8 cellular contexts compared by ENCODE assay signal in genomic region chr1:46333300-46334029, GRCh38. TPM values are rescaled to one million over a fixed set of nuclear protein-coding genes. Genes with fewer than 3 reads are reported as not detected.
DNase-seq lines count a peak whose midpoint lies in the region; ATAC-seq and TF ChIP-seq lines count a peak whose summit lies in the region.

No MANE protein-coding gene starts in this region.

- H3K36me3 ChIP-seq in CD8-positive, alpha-beta T cell (ENCODE audit: insufficient read depth, low read length), result no peaks in the 10 kb centered on the region

- no peaks in the 10 kb centered on the region for H3K4me1 Mint-ChIP-seq in CD8-positive, alpha-beta T cell (ENCODE audit: low read depth)

- H3K27ac Mint-ChIP-seq in CD8-positive, alpha-beta T cell, result no peak overlapping the region

- no peak overlapping the region for H3K4me3 Mint-ChIP-seq in CD8-positive, alpha-beta T cell

- no peak for ATAC-seq in CD8-positive, alpha-beta T cell

- no peaks in the 10 kb centered on the region for H3K9me3 ChIP-seq in CD8-positive, alpha-beta T cell (ENCODE audit: low read length)

- POLR2A ChIA-PET in CD8-positive, alpha-beta T cell (lab: Charles Lee), result no interaction called here

- in situ Hi-C loops in astrocyte of the cerebellum (cut with HindIII; ENCODE audit: low sequenced_read_pairs), result no loop called here

- peak; percentile 40 for DNase-seq in NCI-H2227 (lab: John Stamatoyannopoulos, UW; ENCODE audit: unreplicated experiment)
- no peak for DNase-seq in NCI-H2227 treated with DMSO at 0.1 percent for 48 hours (lab: John Stamatoyannopoulos, UW)
- peak; percentile 32 for DNase-seq in HCEC 1CT
- peak; percentile 76 for DNase-seq in NCI-H1048 (lab: John Stamatoyannopoulos, UW)
- no peak for DNase-seq in astrocyte of the cerebellum (ENCODE audit: low read depth)
- peak; percentile 25 for DNase-seq in myocyte (ENCODE audit: low read depth)
- no peak for DNase-seq in NCI-H2107 treated with DMSO at 0.1 percent for 48 hours (lab: John Stamatoyannopoulos, UW; ENCODE audit: unreplicated experiment)
- DNase-seq in CD8-positive, alpha-beta T cell, result no peak

- no peaks in the 10 kb centered on the region for H3K36me3 Mint-ChIP-seq in CD8-positive, alpha-beta T cell

- H3K4me3 ChIP-seq in astrocyte of the cerebellum (ENCODE audit: low read depth, low read length), result no peak overlapping the region
- H3K4me3 ChIP-seq in CD8-positive, alpha-beta T cell (ENCODE audit: low read depth, low read length), result no peak overlapping the region

- no peak overlapping the region for H3K27ac ChIP-seq in CD8-positive, alpha-beta T cell (ENCODE audit: low read depth, low read length)

- no peaks in the 10 kb centered on the region for H3K4me1 ChIP-seq in CD8-positive, alpha-beta T cell (ENCODE audit: insufficient read depth, low read length)

- intact Hi-C loops in CD8-positive, alpha-beta T cell (cut with DNase I, micrococcal nuclease), result no loop called here

- no peaks in the 10 kb centered on the region for H3K27me3 ChIP-seq in CD8-positive, alpha-beta T cell (ENCODE audit: insufficient read depth, low read length)

- TF ChIP-seq CTCF in astrocyte of the cerebellum (IDR thresholded peaks at IDR 0.05; ENCODE audit: low read depth, low read length, missing control alignments), result peak; percentile 61
- no peak for TF ChIP-seq CTCF in CD8-positive, alpha-beta T cell (IDR thresholded peaks at IDR 0.05)

- no peaks in the 10 kb centered on the region for H3K27me3 Mint-ChIP-seq in CD8-positive, alpha-beta T cell (ENCODE audit: low read depth)

- H3K9me3 Mint-ChIP-seq in CD8-positive, alpha-beta T cell, result no peaks in the 10 kb centered on the region

- CTCF ChIA-PET in CD8-positive, alpha-beta T cell (lab: Charles Lee), result interaction anchor here (0.9 to 1.3 kb wide), 5 partner anchors 11 to 27 kb away, joined by 3 to 5 read pairs (median 3); no protein-coding TSS in a partner anchor

RNA-seq across cellular contexts. Expression of gene NSUN4, which starts 7.1 kb away (rescaled TPM):
- 11.3 and 12.3 TPM in 2 replicates for total RNA-seq in myocyte
- polyA plus RNA-seq in myocyte (2012), result 15.5 TPM
- total RNA-seq in CD8-positive, alpha-beta T cell, result 10 to 100 TPM; 31.0 to 35.0 TPM

RNA-seq across cellular contexts. Expression of gene UQCRH, which starts 30.0 kb away (rescaled TPM):
- 345 and 386 TPM in 2 replicates for total RNA-seq in myocyte
- polyA plus RNA-seq in myocyte (2012), result 394 TPM
- total RNA-seq in CD8-positive, alpha-beta T cell, result 100 to 1,000 TPM; 100 to 118 TPM

RNA-seq across cellular contexts. Expression of gene LRRC41, which starts 30.0 kb away (rescaled TPM):
- 97.9 and 104 TPM in 2 replicates for total RNA-seq in myocyte
- polyA plus RNA-seq in myocyte (2012), result 58.6 TPM
- total RNA-seq in CD8-positive, alpha-beta T cell, result 10 to 100 TPM; 25.5 to 27.1 TPM

Comparison
In these comparisons a context has a peak if more than half of its experiments do, and no peak if none do; other contexts are left out.
1. DNase-seq: peak in NCI-H2227 (single experiment), HCEC 1CT (single experiment), NCI-H1048 (single experiment) and myocyte (single experiment); none in NCI-H2227 treated with DMSO at 0.1 percent for 48 hours (single experiment), astrocyte of the cerebellum (single experiment), NCI-H2107 treated with DMSO at 0.1 percent for 48 hours (single experiment) and CD8-positive, alpha-beta T cell (0 of 7).